ENCODE assay signal across 13 cellular contexts in the genomic region with DNA sequence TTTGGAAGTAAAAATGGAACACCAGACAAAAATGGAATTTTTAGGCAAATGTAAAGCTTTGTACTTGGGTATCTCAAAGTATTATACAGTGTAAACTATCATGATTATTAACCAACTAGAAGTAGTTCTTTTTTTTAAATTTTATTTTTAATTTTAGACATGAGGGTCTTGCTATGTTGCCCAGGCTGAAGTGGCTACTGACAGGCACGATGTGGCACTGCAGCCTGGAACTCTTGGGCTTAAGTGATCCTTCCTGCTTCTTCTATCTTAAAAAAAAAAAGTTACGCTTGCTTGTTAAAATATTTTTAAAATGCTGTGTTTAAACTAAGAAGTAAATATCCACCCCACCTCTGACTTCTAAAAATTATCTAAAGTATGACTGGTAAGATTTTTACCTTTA. TPM values are rescaled to one million over a fixed set of nuclear protein-coding genes. Genes with fewer than 3 reads are reported as not detected.
A peak's percentile ranks its signal among the peaks of the same experiment; 100 is the strongest.
DNase-seq lines count a peak whose midpoint lies in the region; TF ChIP-seq lines count a peak whose summit lies in the region.
"Had no signal": no experiment of that assay in that cellular context is flagged by ENCODE, and none has a peak within 500 bp of the region (broad histone marks: within the 10 kb centered on the region; RNA-seq: fewer than 3 reads in every experiment).

No MANE protein-coding gene starts in this region.

- H3K27me3 ChIP-seq in CD4-positive, alpha-beta memory T cell (ENCODE audit: insufficient read depth, low read length): no peaks in the 10 kb centered on the region
- no peaks in the 10 kb centered on the region for H3K27me3 ChIP-seq in adipocyte (replicated peaks; ENCODE audit: control insufficient read depth, insufficient read depth, low read length)
- H3K27me3 ChIP-seq: suprapubic skin had no signal

- H3K36me3 Mint-ChIP-seq in CD4-positive, alpha-beta memory T cell: peaks cover 0 to 10% of the 10 kb centered on the region in 2 donors
- no peaks in the 10 kb centered on the region for H3K36me3 Mint-ChIP-seq in nephron progenitor cell (ENCODE audit: low read depth)

- no peaks in the 10 kb centered on the region for H3K9me3 ChIP-seq in CD4-positive, alpha-beta memory T cell (ENCODE audit: control insufficient read depth in 1 of 2, low read length in 2 of 2)
- H3K9me3 ChIP-seq in HEK293 (ENCODE audit: control insufficient read depth, insufficient read depth, low read depth, low read length): no peaks in the 10 kb centered on the region
- no peaks in the 10 kb centered on the region for H3K9me3 ChIP-seq in adipocyte (ENCODE audit: control insufficient read depth, low read length)
- H3K9me3 ChIP-seq: suprapubic skin had no signal

- H3K36me3 ChIP-seq in CD4-positive, alpha-beta memory T cell (ENCODE audit: insufficient read depth, low read length): no peaks in the 10 kb centered on the region
- H3K36me3 ChIP-seq in HEK293 (ENCODE audit: control insufficient read depth in 2 of 2, insufficient read depth in 1 of 2, low read length in 2 of 2) (no peaks in the 10 kb centered on the region), adipocyte (ENCODE audit: control insufficient read depth, insufficient read depth, low read length, severe bottlenecking) (no peaks in the 10 kb centered on the region)
- H3K36me3 ChIP-seq: suprapubic skin had no signal

- H3K4me3 ChIP-seq in CD4-positive, alpha-beta memory T cell (ENCODE audit: low read length in 2 of 2): no peak overlapping the region
- H3K4me3 ChIP-seq in HEK293 (ENCODE audit: low read depth, low read length): no peak overlapping the region
- H3K4me3 ChIP-seq in adipocyte (ENCODE audit: low read length): no peak overlapping the region

- H3K4me1 Mint-ChIP-seq in CD4-positive, alpha-beta memory T cell: peaks cover 22 to 42% (median 32%) of the 10 kb centered on the region in 4 donors
- peaks cover 23% of the 10 kb centered on the region for H3K4me1 Mint-ChIP-seq in nephron progenitor cell

- intact Hi-C loops in CD4-positive, alpha-beta memory T cell (cut with micrococcal nuclease): loop anchor here (5.0 to 10.0 kb wide), 4 partner anchors 194 to 1868 kb away; partner anchors contain the start of genes GPHN and PPP2R5E

- peak overlapping the region in 6 of 7 donors; percentile 80 to 99 (median 98) for H3K27ac Mint-ChIP-seq in CD4-positive, alpha-beta memory T cell
- H3K27ac Mint-ChIP-seq in nephron progenitor cell: no peak overlapping the region

- peak overlapping the region; percentile 97 to 100 (median 99) for H3K4me3 Mint-ChIP-seq in CD4-positive, alpha-beta memory T cell
- H3K4me3 Mint-ChIP-seq in nephron progenitor cell: peak overlapping the region; percentile 95

- H3K9me3 Mint-ChIP-seq in CD4-positive, alpha-beta memory T cell: no peaks in the 10 kb centered on the region
- no peaks in the 10 kb centered on the region for H3K9me3 Mint-ChIP-seq in nephron progenitor cell

- H3K27ac ChIP-seq in CD4-positive, alpha-beta memory T cell (ENCODE audit: low read depth, low read length): peak overlapping the region; percentile 79
- H3K27ac ChIP-seq in HEK293 (ENCODE audit: extremely low read depth, low read depth, low read length) (no peak overlapping the region), RWPE1 (no peak overlapping the region)

- POLR2A ChIA-PET in CD4-positive, alpha-beta memory T cell (lab: Charles Lee; ENCODE audit: partially characterized antibody): interaction anchor here (0.6 to 5.7 kb wide), 12 partner anchors 11 to 450 kb away, joined by 3 to 76 read pairs (median 18); no protein-coding TSS in a partner anchor
- POLR2A ChIA-PET in HEK293 (lab: Yijun Ruan, JAX) (interaction anchor here (0.7 kb wide), 3 partner anchors 8 to 94 kb away, joined by 3 to 7 read pairs (median 7); no protein-coding TSS in a partner anchor), RWPE1 (lab: Yijun Ruan, JAX; ENCODE audit: low non-redundant PET) (no interaction called here)

- TF ChIP-seq CTCF in HEK293 (tag by site-specific recombination; IDR thresholded peaks at IDR 0.05): no peak
- TF ChIP-seq CTCF in nephron progenitor cell (IDR thresholded peaks at IDR 0.05): no peak
- no peak for TF ChIP-seq CTCF in RWPE1 (conservative IDR thresholded peaks at IDR 0.05; ENCODE audit: low read depth)

- peak overlapping the region; percentile 99 for H3K9ac ChIP-seq in adipocyte (ENCODE audit: low read length)

- H3K27me3 Mint-ChIP-seq in CD4-positive, alpha-beta memory T cell: no peaks in the 10 kb centered on the region
- H3K27me3 Mint-ChIP-seq in nephron progenitor cell (ENCODE audit: low read depth, poor library complexity): peaks cover 4% of the 10 kb centered on the region

- no peak for DNase-seq in CD4-positive, alpha-beta memory T cell
- no peak for DNase-seq in adipocyte (ENCODE audit: low read depth)
- no peak for DNase-seq in nephron progenitor cell
- DNase-seq in activated gamma-delta T cell (lab: John Stamatoyannopoulos, UW): no peak
- no peak for DNase-seq in DMS 273 treated with DMSO at 0.1 percent for 48 hours (lab: John Stamatoyannopoulos, UW)
- no peak for DNase-seq in DMS153 treated with DMSO at 0.1 percent for 48 hours (lab: John Stamatoyannopoulos, UW; ENCODE audit: unreplicated experiment)
- DNase-seq in RWPE1 (ENCODE audit: low spot score): no peak
- DNase-seq: activated CD8-positive, alpha-beta memory T cell treated with anti-CD3 and anti-CD28 coated beads, Interleukin-2, amount 50 U/mL, for 48 hours; NCI-H1436 treated with DMSO at 0.1 percent for 48 hours; NCI-H82; stimulated activated CD4-positive, alpha-beta T cell treated with anti-CD3 and anti-CD28 coated beads, Interleukin-2, amount 100 ng/mL, for 48 hours had no signal

- CTCF ChIA-PET in CD4-positive, alpha-beta memory T cell (lab: Charles Lee; ENCODE audit: partially characterized antibody): interaction anchor here (1.2 to 10.6 kb wide), 12 partner anchors 120 to 659 kb away, joined by 3 to 150 read pairs (median 19); no protein-coding TSS in a partner anchor
- CTCF ChIA-PET in HEK293 (lab: Yijun Ruan, JAX): interaction anchor here (0.6 to 1.5 kb wide), 4 partner anchors 9 to 1251 kb away, joined by 3 to 5 read pairs (median 4); no protein-coding TSS in a partner anchor
- CTCF ChIA-PET in RWPE1 (lab: Yijun Ruan, JAX): interaction anchor here (0.5 to 0.8 kb wide), 4 partner anchors 10 to 1460 kb away, joined by 3 to 6 read pairs (median 4); no protein-coding TSS in a partner anchor

- peaks cover 28% of the 10 kb centered on the region for H3K4me1 ChIP-seq in CD4-positive, alpha-beta memory T cell (ENCODE audit: insufficient read depth, low read length)
- H3K4me1 ChIP-seq in HEK293 (ENCODE audit: control insufficient read depth, insufficient read depth, low read length): 0 out of 2 replicates have a peak, but pooled peaks cover 2% of the 10 kb centered on the region
- peaks cover 17% of the 10 kb centered on the region for H3K4me1 ChIP-seq in adipocyte (ENCODE audit: control insufficient read depth, insufficient read depth, low read length)

TF ChIP-seq in HEK293, 187 proteins besides CTCF, POLR2A, EP300 and RAD21:
- TF ChIP-seq ZNF529 (tag by site-specific recombination; IDR thresholded peaks at IDR 0.05; ENCODE audit: insufficient replicate concordance): no peak
- TF ChIP-seq ZNF121 (tag by site-specific recombination; IDR thresholded peaks at IDR 0.05): peak; percentile 55; the same call in 1 of the 2 replicates
- TF ChIP-seq ZNF830 (tag by site-specific recombination; IDR thresholded peaks at IDR 0.05; ENCODE audit: low read depth): no peak

RNA-seq across cellular contexts. Expression of gene FUT8, which starts 1.9 kb away (rescaled TPM):
- total RNA-seq in CD4-positive, alpha-beta memory T cell: 10 to 100 TPM; 49.3 to 51.0 TPM
- polyA plus RNA-seq in CD4-positive, alpha-beta memory T cell: 10 to 100 TPM; 10.6 to 15.1 TPM
